8 cellular contexts compared by ENCODE assay signal in genomic region chr3:49929333-49930240, GRCh38. TPM values are rescaled to one million over a fixed set of nuclear protein-coding genes. Genes with fewer than 3 reads are reported as not detected.
DNase-seq lines count a peak whose midpoint lies in the region; ATAC-seq and TF ChIP-seq lines count a peak whose summit lies in the region.

Gene MON1A (minus strand): TSS chr3:49929811. CDS start chr3:49913346, 16,465 bp downstream.

- H3K4me1 ChIP-seq in NT2/D1 (ENCODE audit: insufficient read depth, insufficient read length) = peaks cover 6% of the 10 kb centered on the region

- H3K27me3 Mint-ChIP-seq in Calu3 (ENCODE audit: unreplicated experiment) (no peaks in the 10 kb centered on the region), mesothelial cell of epicardium (ENCODE audit: low read depth) (no peaks in the 10 kb centered on the region)

- CTCF ChIA-PET in Calu3 (lab: Charles Lee) = interaction anchor here (0.6 to 2.1 kb wide), 10 partner anchors 11 to 210 kb away, joined by 3 to 18 read pairs (median 6); partner anchors contain the start of genes INKA1, IP6K1 and RBM6

- peak within 1 kb of the TSS; percentile 69 for H3K27ac Mint-ChIP-seq in Calu3 (ENCODE audit: unreplicated experiment)
- peak within 1 kb of the TSS; percentile 74 for H3K27ac Mint-ChIP-seq in mesothelial cell of epicardium

- TF ChIP-seq CTCF in Calu3 (IDR thresholded peaks at IDR 0.05; ENCODE audit: unreplicated experiment) (no peak), mesothelial cell of epicardium (IDR thresholded peaks at IDR 0.05; ENCODE audit: unreplicated experiment) (peak; percentile 22)

- H3K36me3 Mint-ChIP-seq in Calu3 (ENCODE audit: insufficient read depth, unreplicated experiment) (peaks cover 9% of the 10 kb centered on the region), mesothelial cell of epicardium (no peaks in the 10 kb centered on the region)

- H3K9ac ChIP-seq in NT2/D1 (ENCODE audit: insufficient read length, low read depth) = peak within 1 kb of the TSS; percentile 84

- H3K4me1 Mint-ChIP-seq in Calu3 (ENCODE audit: low read depth, unreplicated experiment) (peaks cover 21% of the 10 kb centered on the region), mesothelial cell of epicardium (peaks cover 17% of the 10 kb centered on the region)

- in situ Hi-C loops in endometrial microvascular endothelial cells (cut with HindIII; ENCODE audit: inconsistent ontology term, low pct_unique_long_range_greater_than_20kb, low sequenced_read_pairs) = no loop called here

- peak; percentile 84 for ATAC-seq in GM19468 (IDR thresholded peaks at IDR 0.05; ENCODE audit: extremely low read depth, unreplicated experiment)

- intact Hi-C loops in Calu3 (cut with micrococcal nuclease; ENCODE audit: unreplicated experiment) = no loop called here

- no peaks in the 10 kb centered on the region for H3K36me3 ChIP-seq in NT2/D1 (ENCODE audit: insufficient read depth, insufficient read length, low read length)

- H3K9me3 Mint-ChIP-seq in Calu3 (ENCODE audit: low read depth, unreplicated experiment) (no peaks in the 10 kb centered on the region), mesothelial cell of epicardium (no peaks in the 10 kb centered on the region)

- DNase-seq in Calu3 = peak; percentile 97
- DNase-seq in HS-5 (ENCODE audit: low read depth) = peak; percentile 52
- DNase-seq in NT2/D1 (ENCODE audit: low read depth, low spot score) = peak; percentile 77
- DNase-seq in activated CD8-positive, alpha-beta memory T cell treated with anti-CD3 and anti-CD28 coated beads, Interleukin-2, amount 50 U/mL, for 24 hours (ENCODE audit: extremely low read depth) = peak; percentile 67
- peak; percentile 85 to 95 for DNase-seq in mesothelial cell of epicardium (ENCODE audit: low spot score in 2 of 2, unreplicated experiment in 2 of 2)
- DNase-seq in stimulated activated CD8-positive, alpha-beta memory T cell treated with anti-CD3 and anti-CD28 coated beads, Interleukin-15, amount 100 ng/mL, for 48 hours (ENCODE audit: low read depth in 2 of 2) = peak; percentile 85 to 88

- TSS peak; percentile 55 for BruUV-seq in Calu3 (replicated peaks; lab: Mats Ljungman, UMichigan)

- no peaks in the 10 kb centered on the region for H3K9me3 ChIP-seq in NT2/D1 (ENCODE audit: insufficient read depth, low read length)

- no peaks in the 10 kb centered on the region for H3K27me3 ChIP-seq in NT2/D1 (ENCODE audit: insufficient read depth, insufficient read length)

- peak within 1 kb of the TSS; percentile 94 for H3K4me3 Mint-ChIP-seq in Calu3 (ENCODE audit: low read depth, unreplicated experiment)
- peak within 1 kb of the TSS; percentile 80 for H3K4me3 Mint-ChIP-seq in mesothelial cell of epicardium

- peak within 1 kb of the TSS; percentile 81 for H3K4me3 ChIP-seq in NT2/D1 (ENCODE audit: insufficient read length, low read depth)

RNA-seq across cellular contexts. Expression of gene MON1A, which starts in this region (rescaled TPM):
- total RNA-seq in Calu3 (2022) (8.4 and 10.6 TPM in 2 replicates), endometrial microvascular endothelial cells (ENCODE audit: inconsistent ontology term) (28.6 TPM), mesothelial cell of epicardium (5.7 to 6.2 TPM (median 5.7 TPM) in 3 replicates)

Comparison
In these comparisons a context has a peak if more than half of its experiments do, and no peak if none do; other contexts are left out.
1. Peak in every context shown above with its lines: DNase-seq, ATAC-seq and H3K4me3 ChIP-seq.